15 cellular contexts compared by ENCODE assay signal in genomic region chr3:123411340-123412040, GRCh38. TPM values are rescaled to one million over a fixed set of nuclear protein-coding genes. Genes with fewer than 3 reads are reported as not detected.
DNase-seq lines count a peak whose midpoint lies in the region; ATAC-seq, FAIRE-seq and TF ChIP-seq lines count a peak whose summit lies in the region.
"Had no signal": no experiment of that assay in that cellular context is flagged by ENCODE, and none has a peak within 500 bp of the region (broad histone marks: within the 10 kb centered on the region; RNA-seq: fewer than 3 reads in every experiment).

No MANE protein-coding gene starts in this region.

- TF ChIP-seq RAD21 in A549 (conservative IDR thresholded peaks at IDR 0.05 in 1 of 2, IDR thresholded peaks at IDR 0.05 in 1 of 2), result no peak

- TF ChIP-seq POLR2A in A549 (IDR thresholded peaks at IDR 0.05; ENCODE audit: low read length) (no peak), body of pancreas (IDR thresholded peaks at IDR 0.05) (no peak), gastrocnemius medialis (IDR thresholded peaks at IDR 0.05) (no peak)

- intact Hi-C loops in body of pancreas (cut with DNase I) (no loop called here), left colon (cut with DNase I, micrococcal nuclease) (no loop called here), gastrocnemius medialis (cut with DNase I; ENCODE audit: low total_unique reads) (no loop called here)

- no peak for ATAC-seq in A549
- no peak for ATAC-seq in body of pancreas
- ATAC-seq in left colon, result peak; percentile 45
- no peak for ATAC-seq in gastrocnemius medialis
- no peak for ATAC-seq in HG03045 (IDR thresholded peaks at IDR 0.05; ENCODE audit: unreplicated experiment)
- no peak for ATAC-seq in HG03139 (IDR thresholded peaks at IDR 0.05; ENCODE audit: unreplicated experiment)

- CTCF ChIA-PET in A549 (lab: Yijun Ruan, JAX), result interaction anchor here (0.6 to 0.9 kb wide), 2 partner anchors 38 to 1825 kb away, joined by 3 to 4 read pairs; partner anchors contain the start of gene ADCY5

- H3K27ac ChIP-seq in A549 (0 out of 6 replicates have a peak overlapping the region, but pooled peaks of 1 of the 2 experiments have one; percentile 27), body of pancreas (peak overlapping the region; percentile 64 to 84 (median 74)), gastrocnemius medialis (peak overlapping the region; percentile 57 to 72 (median 68))
- H3K27ac ChIP-seq: epithelial cell of prostate had no signal

- H3K4me3 Mint-ChIP-seq in glutamatergic neuron (ENCODE audit: unreplicated experiment), result no peak overlapping the region
- H3K4me3 Mint-ChIP-seq: memory B cell had no signal

- no peaks in the 10 kb centered on the region for H3K36me3 Mint-ChIP-seq in glutamatergic neuron (ENCODE audit: unreplicated experiment)
- H3K36me3 Mint-ChIP-seq: memory B cell had no signal

- TF ChIP-seq CTCF in A549 (IDR thresholded peaks at IDR 0.05) (no peak), body of pancreas (IDR thresholded peaks at IDR 0.05) (no peak), gastrocnemius medialis (IDR thresholded peaks at IDR 0.05 in 4 of 5, conservative IDR thresholded peaks at IDR 0.05 in 1 of 5) (no peak), glutamatergic neuron (IDR thresholded peaks at IDR 0.05; ENCODE audit: partially characterized antibody, unreplicated experiment) (no peak)

- FAIRE-seq in A549 (lab: Jason Lieb, UNC), result no peak
- FAIRE-seq: bronchial epithelial cell, K562 had no signal

- WGBS in A549 (ENCODE audit: missing lambda C conversion rate), result 58% methylated on average over 9 of the region's 9 CpGs
- 67 to 68% methylated on average over 6 to 9 of the region's 9 CpGs for WGBS in body of pancreas, 2 donors

- peaks cover 6% of the 10 kb centered on the region for H3K9me3 Mint-ChIP-seq in glutamatergic neuron (ENCODE audit: unreplicated experiment)
- H3K9me3 Mint-ChIP-seq: memory B cell had no signal

- H3K9me3 ChIP-seq in A549 (no peaks in the 10 kb centered on the region), body of pancreas (no peaks in the 10 kb centered on the region), gastrocnemius medialis (no peaks in the 10 kb centered on the region)

- H3K4me3 ChIP-seq in A549, result no peak overlapping the region
- no peak overlapping the region for H3K4me3 ChIP-seq in body of pancreas
- H3K4me3 ChIP-seq in gastrocnemius medialis, result no peak overlapping the region
- H3K4me3 ChIP-seq: K562 had no signal

- no peaks in the 10 kb centered on the region for H3K36me3 ChIP-seq in body of pancreas (replicated peaks in 1 of 2; ENCODE audit: insufficient read depth in 1 of 2, low read depth in 2 of 2)
- no peaks in the 10 kb centered on the region for H3K36me3 ChIP-seq in gastrocnemius medialis

- peaks cover 12% of the 10 kb centered on the region for H3K4me1 ChIP-seq in A549
- H3K4me1 ChIP-seq in body of pancreas, result peaks cover 81% of the 10 kb centered on the region
- no peaks in the 10 kb centered on the region for H3K4me1 ChIP-seq in gastrocnemius medialis

- H3K27ac Mint-ChIP-seq in glutamatergic neuron (ENCODE audit: unreplicated experiment), result no peak overlapping the region
- H3K27ac Mint-ChIP-seq: memory B cell had no signal

- POLR2A ChIA-PET in A549 (lab: Yijun Ruan, JAX), result no interaction called here

- H3K27me3 Mint-ChIP-seq in glutamatergic neuron (ENCODE audit: unreplicated experiment), result peaks cover 5% of the 10 kb centered on the region

- TF ChIP-seq EP300 in A549 (IDR thresholded peaks at IDR 0.05), result no peak

- in situ Hi-C loops in gastrocnemius medialis (cut with MboI; ENCODE audit: low sequenced_read_pairs in 4 of 4), result no loop called here

- H3K4me2 ChIP-seq in A549, result no peak overlapping the region

- H3K27me3 ChIP-seq in body of pancreas (no peaks in the 10 kb centered on the region), gastrocnemius medialis (no peaks in the 10 kb centered on the region)

- peaks cover 16% of the 10 kb centered on the region for H3K4me1 Mint-ChIP-seq in glutamatergic neuron (ENCODE audit: low read depth, unreplicated experiment)
- H3K4me1 Mint-ChIP-seq: memory B cell had no signal

- DNase-seq in A549 (ENCODE audit: low read depth in 1 of 2, low spot score in 1 of 2) (no peak), body of pancreas (no peak), left colon (no peak), gastrocnemius medialis (no peak), NCI-H69 (lab: John Stamatoyannopoulos, UW) (no peak), glutamatergic neuron (no peak)
- DNase-seq: activated CD8-positive, alpha-beta memory T cell treated with anti-CD3 and anti-CD28 coated beads for 24 hours; NCI-H1417; NCI-H526 had no signal

TF ChIP-seq in A549, 52 proteins besides CTCF, POLR2A, EP300 and RAD21:
- TF ChIP-seq MAFK (IDR thresholded peaks at IDR 0.05; ENCODE audit: partially characterized antibody), result peak; percentile 31
- TF ChIP-seq HOXB5 (CRISPR knock-in tag; IDR thresholded peaks at IDR 0.05), result no peak
- no peak for TF ChIP-seq BCL3 (IDR thresholded peaks at IDR 0.05)
- no peak for TF ChIP-seq SMC3 (IDR thresholded peaks at IDR 0.05)
- no peak for TF ChIP-seq CEBPB (IDR thresholded peaks at IDR 0.05)
- TF ChIP-seq RFX5 (IDR thresholded peaks at IDR 0.05), result no peak

RNA-seq across cellular contexts. Expression of gene ADCY5, which starts 37.4 kb away (rescaled TPM):
- polyA plus RNA-seq in A549 (2011; rRNA removed) (0.68 and 0.70 TPM in 2 replicates), A549 (2017; fragmentation: RNase III; extraction: RNeasy Plus Mini Kit Qiagen cat#74134 plus additional on column Dnase treatment) (0.38 to 0.57 TPM (median 0.46 TPM) in 3 replicates)
- 0.36 and 1.0 TPM in 2 replicates for polyA plus RNA-seq in A549 (2012; cell fraction: cytosol; rRNA removed)
- polyA plus RNA-seq in A549 (2012; cell fraction: nucleus; rRNA removed), result 0.88 and 1.2 TPM in 2 replicates
- 3.9 and 6.3 TPM in 2 replicates for polyA minus RNA-seq in A549 (2011; rRNA and poly(A)+ RNA removed)
- total RNA-seq in body of pancreas (10 to 100 TPM; 10.6 to 18.8 TPM), left colon (10 to 100 TPM in 1 of 2 donors, 1 to 10 TPM in 1; 4.5 to 17.4 TPM), gastrocnemius medialis (1 to 10 TPM; 1.0 to 6.4 (median 4.3) TPM), glutamatergic neuron (ENCODE audit: unreplicated experiment) (2.1 TPM)
- total RNA-seq: bronchial epithelial cell, K562 had no signal
